Comparison of ENCODE assay signal across 8 cellular contexts in genomic region chr10:127522298-127522697, GRCh38. TPM values are rescaled to one million over a fixed set of nuclear protein-coding genes. Genes with fewer than 3 reads are reported as not detected.
"Had no signal": no experiment of that assay in that cellular context is flagged by ENCODE, and none has a peak within 500 bp of the region (broad histone marks: within the 10 kb centered on the region; RNA-seq: fewer than 3 reads in every experiment).

No MANE protein-coding gene starts in this region.

- H3K27ac ChIP-seq: HL-60 had no signal

- H3K4me3 ChIP-seq: K562 had no signal

- DNase-seq: IMR-90, KBM-7, KG1 had no signal

- ATAC-seq: HepG2, K562 had no signal

RNA-seq across cellular contexts. Expression of gene NPS, which starts 26.8 kb away (rescaled TPM):
- total RNA-seq: HepG2, HT-29, HT1080, IMR-90, K562 had no signal
